Comparison of ENCODE assay signal across 8 cellular contexts in the genomic region with DNA sequence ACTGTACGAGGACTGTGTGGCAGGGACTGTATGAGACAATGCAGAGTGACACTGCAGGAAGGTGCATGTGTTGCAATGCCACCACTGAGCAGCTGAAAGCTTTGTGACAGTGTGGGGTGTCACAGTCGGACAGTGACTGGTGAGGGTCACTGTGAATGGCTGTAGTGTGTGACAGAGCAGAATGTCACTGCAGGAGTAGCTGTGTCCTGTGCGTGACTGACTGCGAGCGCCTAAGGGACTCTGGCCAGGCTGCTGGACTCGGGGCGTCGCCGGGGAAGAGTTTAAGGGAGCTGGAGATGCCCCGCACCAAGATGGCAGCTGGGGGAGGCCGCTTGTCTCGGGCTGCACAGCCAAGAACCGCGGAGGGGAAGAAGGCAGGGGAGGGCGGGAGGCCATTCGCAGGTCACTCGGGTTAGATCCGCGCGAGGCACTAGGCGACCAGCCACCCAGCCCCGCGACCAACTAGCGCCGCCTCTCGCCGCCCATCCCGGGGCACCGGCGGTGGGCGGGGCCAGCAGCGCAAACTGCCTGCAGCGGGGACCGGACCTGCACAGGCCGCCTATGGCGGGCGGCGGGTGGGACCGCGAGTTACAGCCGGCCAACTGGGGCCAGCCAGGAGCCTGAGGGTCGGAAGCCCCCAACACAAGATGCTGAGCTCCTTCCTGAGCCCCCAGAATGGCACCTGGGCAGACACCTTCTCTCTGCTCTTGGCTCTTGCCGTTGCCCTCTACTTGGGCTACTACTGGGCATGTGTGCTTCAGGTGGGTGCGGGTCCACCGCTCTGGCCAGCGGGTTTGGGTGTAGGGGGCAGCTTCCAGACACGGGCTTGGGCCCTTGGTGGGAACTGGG. TPM values are rescaled to one million over a fixed set of nuclear protein-coding genes. Genes with fewer than 3 reads are reported as not detected.
DNase-seq lines count a peak whose midpoint lies in the region; ATAC-seq and TF ChIP-seq lines count a peak whose summit lies in the region.

A gene (plus strand): TSS at position 514 of the 849 bp plus-strand sequence. CDS start 134 bp downstream, at position 648.

- ATAC-seq in GM18520 (IDR thresholded peaks at IDR 0.05; ENCODE audit: unreplicated experiment): no peak

- H3K4me3 ChIP-seq in GM23248 (peak within 1 kb of the TSS; percentile 71), neutrophil (ENCODE audit: low read depth in 1 of 2, low read length in 1 of 2) (peak within 1 kb of the TSS; percentile 70 to 85), testis (peak within 1 kb of the TSS; percentile 65 to 81)

- DNase-seq in ACHN (peak; percentile 47), GM23248 (peak; percentile 54), RPMI7951 (ENCODE audit: low read depth) (peak; percentile 35), activated gamma-delta T cell (lab: John Stamatoyannopoulos, UW) (peak; percentile 63), germinal center (ENCODE audit: low spot score) (peak; percentile 72), testis (peak; percentile 77)

- 0 out of 2 replicates have a peak within 1 kb of the TSS, but pooled peaks have one; percentile 23 for H3K9ac ChIP-seq in GM23248

- H3K4me1 ChIP-seq in GM23248 (ENCODE audit: insufficient read depth) (no peaks in the 10 kb centered on the region), neutrophil (ENCODE audit: control insufficient read depth in 1 of 2, insufficient read depth in 1 of 2, low read depth in 1 of 2, low read length in 1 of 2) (peaks cover 28 to 31% of the 10 kb centered on the region in 2 experiments), testis (peaks cover 4% of the 10 kb centered on the region)

- peak within 1 kb of the TSS; percentile 84 for H2AFZ ChIP-seq in GM23248

- peak within 1 kb of the TSS; percentile 67 for H3K4me2 ChIP-seq in GM23248 (ENCODE audit: unreplicated experiment)

- H4K20me1 ChIP-seq in GM23248 (ENCODE audit: insufficient read depth): no peaks in the 10 kb centered on the region

- no peaks in the 10 kb centered on the region for H3K9me3 ChIP-seq in GM23248 (ENCODE audit: low read depth)
- H3K9me3 ChIP-seq in neutrophil: no peaks in the 10 kb centered on the region
- H3K9me3 ChIP-seq in testis: no peaks in the 10 kb centered on the region

- TF ChIP-seq CTCF in neutrophil (IDR thresholded peaks at IDR 0.05) (no peak), testis (IDR thresholded peaks at IDR 0.05) (no peak)

- no peaks in the 10 kb centered on the region for H3K79me2 ChIP-seq in GM23248 (ENCODE audit: insufficient read depth)

- no peaks in the 10 kb centered on the region for H3K36me3 ChIP-seq in GM23248 (ENCODE audit: low read depth)
- H3K36me3 ChIP-seq in neutrophil: peaks cover 5% of the 10 kb centered on the region
- no peaks in the 10 kb centered on the region for H3K36me3 ChIP-seq in testis (ENCODE audit: low read depth, missing control alignments)

- H3K27ac ChIP-seq in GM23248 (no peak within 1 kb of the TSS), neutrophil (peak within 1 kb of the TSS; percentile 87), testis (peak within 1 kb of the TSS; percentile 27 to 42)

- 9% methylated on average over 26 to 42 of the region's 47 CpGs for WGBS in GM23248 (ENCODE audit: low coverage in 1 of 2, low lambda C conversion rate in 2 of 2, missing lambda C conversion rate in 2 of 2), 2 experiments
- WGBS in testis, 2 donors: 1 to 4% methylated on average over 15 to 47 of the region's 47 CpGs

- intact Hi-C loops in testis (cut with DNase I; ENCODE audit: low total_unique reads): no loop called here

- in situ Hi-C loops in ACHN (cut with HindIII; ENCODE audit: low pct_ligation_motif_present, low pct_unique_long_range_greater_than_20kb, low sequenced_read_pairs) (no loop called here), GM23248 (cut with MboI) (no loop called here)

- H3F3A ChIP-seq in GM23248 (ENCODE audit: insufficient read depth): no peaks in the 10 kb centered on the region

- TF ChIP-seq POLR2A in testis (IDR thresholded peaks at IDR 0.05): no peak

- H3K9me2 ChIP-seq in GM23248 (ENCODE audit: insufficient read depth): no peaks in the 10 kb centered on the region

- peaks cover 17% of the 10 kb centered on the region for H3K27me3 ChIP-seq in GM23248 (replicated peaks; ENCODE audit: insufficient read depth)
- H3K27me3 ChIP-seq in neutrophil: peaks cover 26% of the 10 kb centered on the region
- no peaks in the 10 kb centered on the region for H3K27me3 ChIP-seq in testis

RNA-seq across cellular contexts. Expression of the gene that starts here (rescaled TPM):
- not detected in 2 replicates for total RNA-seq in GM23248 (2014; rRNA removed; shearing (Covaris generic))
- polyA plus RNA-seq in GM23248 (2016; fragmentation: Nextera tagmentation; extraction: Ambion mirVana) (not detected in 2 replicates), testis (ENCODE audit: insufficient read depth, low read depth, low replicate concordance) (141 TPM)
- total RNA-seq in RPMI7951 (2014; rRNA removed; shearing (Covaris generic)): 0.12 TPM in 1 of 2 replicates, not detected in the other
- total RNA-seq in testis: 10 to 100 TPM; 37.3 to 76.4 TPM

Comparison
In these comparisons a context has a peak if more than half of its experiments do, and no peak if none do; other contexts are left out.
1. RNA of the gene that starts here (total RNA-seq): 37.3 to 76.4 TPM in testis; 0.12 TPM in RPMI7951 and not detected in GM23248; every median in the first group is over 10 times any median in the second.
2. RNA of the gene that starts here (polyA plus RNA-seq): 141 TPM in testis (single experiment); not detected in GM23248; every median in the first group is over 100 times any median in the second.
3. Peak in DNase-seq, H3K4me3 ChIP-seq, H3K9ac ChIP-seq and H3K4me2 ChIP-seq in GM23248; RNA of the gene not detected or under 1 TPM.
4. Peak in DNase-seq in RPMI7951; RNA of the gene not detected or under 1 TPM.
5. Peak in every context shown above with its lines, with median percentiles within 50 percentile points of each other: DNase-seq and H3K4me3 ChIP-seq.